In the genomic region with DNA sequence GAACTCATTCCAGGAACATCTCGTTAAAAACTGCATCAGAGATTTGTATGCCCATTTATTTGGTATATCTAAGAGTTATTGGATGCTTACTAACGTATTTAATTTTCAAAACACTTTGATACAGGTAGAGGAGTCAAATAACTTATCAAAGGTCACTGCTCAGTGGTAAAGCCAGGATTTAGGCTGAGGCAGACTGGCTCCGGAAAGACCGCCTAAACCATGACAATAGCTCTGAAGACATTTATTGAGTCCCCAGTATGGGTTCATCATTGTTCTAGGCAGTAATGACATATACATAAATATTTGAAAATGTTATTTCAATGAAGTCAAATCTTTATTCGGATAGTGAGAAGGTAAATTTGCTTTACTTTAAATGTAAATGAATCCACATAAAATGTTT, we compare ENCODE assay signal across 15 cellular contexts. TPM values are rescaled to one million over a fixed set of nuclear protein-coding genes. Genes with fewer than 3 reads are reported as not detected.
A peak's percentile ranks its signal among the peaks of the same experiment; 100 is the strongest.
DNase-seq lines count a peak whose midpoint lies in the region; ATAC-seq lines count a peak whose summit lies in the region.
"Had no signal": no experiment of that assay in that cellular context is flagged by ENCODE, and none has a peak within 500 bp of the region (broad histone marks: within the 10 kb centered on the region; RNA-seq: fewer than 3 reads in every experiment).

No MANE protein-coding gene starts in this region.

- H3K27ac ChIP-seq in HUES64 (ENCODE audit: low read depth, low read length): peak overlapping the region; percentile 43; the same call in 1 of the 2 replicates
- H3K27ac ChIP-seq: 22Rv1 had no signal

- WGBS in HUES64: 37% methylated on average over 4 of the region's 5 CpGs

- H3K27me3 ChIP-seq in HUES64 (ENCODE audit: insufficient read depth, low read length): peaks cover 8% of the 10 kb centered on the region; the same call in 1 of the 2 replicates
- H3K27me3 ChIP-seq: tibial nerve had no signal

- peaks cover 23% of the 10 kb centered on the region for H3K36me3 Mint-ChIP-seq in activated naive CD8-positive, alpha-beta T cell treated with anti-CD3 and anti-CD28 coated beads, Interleukin-2, amount 50 U/mL, for 24 hours (ENCODE audit: low read depth)
- peaks cover 6 to 12% (median 8%) of the 10 kb centered on the region in 3 donors for H3K36me3 Mint-ChIP-seq in naive thymus-derived CD8-positive, alpha-beta T cell

- peak overlapping the region; percentile 71; the same call in 1 of the 2 replicates for H3K9ac ChIP-seq in HUES64 (ENCODE audit: low read depth, low read length)

- H3K27me3 Mint-ChIP-seq in activated naive CD8-positive, alpha-beta T cell treated with anti-CD3 and anti-CD28 coated beads, Interleukin-2, amount 50 U/mL, for 24 hours: no peaks in the 10 kb centered on the region
- peaks cover 0 to 3% (median 0%) of the 10 kb centered on the region in 5 donors for H3K27me3 Mint-ChIP-seq in naive thymus-derived CD8-positive, alpha-beta T cell

- no peaks in the 10 kb centered on the region for H3K9me3 Mint-ChIP-seq in activated naive CD8-positive, alpha-beta T cell treated with anti-CD3 and anti-CD28 coated beads, Interleukin-2, amount 50 U/mL, for 24 hours
- H3K9me3 Mint-ChIP-seq in naive thymus-derived CD8-positive, alpha-beta T cell: peaks cover 0 to 3% (median 0%) of the 10 kb centered on the region in 9 donors

- no peaks in the 10 kb centered on the region for H3K9me3 ChIP-seq in HUES64 (ENCODE audit: insufficient read depth, low read depth, low read length)
- H3K9me3 ChIP-seq: tibial nerve had no signal

- H3K4me3 ChIP-seq in HUES64 (ENCODE audit: low read length): peak overlapping the region; percentile 90

- peaks cover 72% of the 10 kb centered on the region for H3K4me1 Mint-ChIP-seq in activated naive CD8-positive, alpha-beta T cell treated with anti-CD3 and anti-CD28 coated beads, Interleukin-2, amount 50 U/mL, for 24 hours
- peaks cover 38 to 72% (median 55%) of the 10 kb centered on the region in 4 donors for H3K4me1 Mint-ChIP-seq in naive thymus-derived CD8-positive, alpha-beta T cell

- H3K36me3 ChIP-seq in HUES64 (ENCODE audit: insufficient read depth, low read length): no peaks in the 10 kb centered on the region
- H3K36me3 ChIP-seq: tibial nerve had no signal

- H3K27ac Mint-ChIP-seq in activated naive CD8-positive, alpha-beta T cell treated with anti-CD3 and anti-CD28 coated beads, Interleukin-2, amount 50 U/mL, for 24 hours: peak overlapping the region; percentile 44
- peak overlapping the region; percentile 89 to 100 (median 98) for H3K27ac Mint-ChIP-seq in naive thymus-derived CD8-positive, alpha-beta T cell

- peaks cover 33% of the 10 kb centered on the region for H3K4me1 ChIP-seq in HUES64 (ENCODE audit: insufficient read depth, low read length)

- H3K4me3 Mint-ChIP-seq in activated naive CD8-positive, alpha-beta T cell treated with anti-CD3 and anti-CD28 coated beads, Interleukin-2, amount 50 U/mL, for 24 hours: peak overlapping the region; percentile 98
- peak overlapping the region; percentile 91 to 100 (median 98) for H3K4me3 Mint-ChIP-seq in naive thymus-derived CD8-positive, alpha-beta T cell

- DNase-seq in DMS53 (lab: John Stamatoyannopoulos, UW) (peak; percentile 48), DMS53 treated with DMSO at 0.1 percent for 48 hours (lab: John Stamatoyannopoulos, UW; ENCODE audit: unreplicated experiment) (no peak), posterior cingulate gyrus (no peak)
- DNase-seq in activated naive CD8-positive, alpha-beta T cell treated with anti-CD3 and anti-CD28 coated beads, Interleukin-2, amount 50 U/mL, for 24 hours: no peak
- no peak for DNase-seq in naive thymus-derived CD8-positive, alpha-beta T cell
- DNase-seq: central memory CD4-positive, alpha-beta T cell; Karpas-422; NCI-H1694 treated with DMSO at 0.1 percent for 48 hours; NCI-H526 treated with DMSO at 0.1 percent for 48 hours had no signal

- POLR2A ChIA-PET in naive thymus-derived CD8-positive, alpha-beta T cell (lab: Charles Lee): interaction anchor here (0.7 to 8.3 kb wide), 9 partner anchors 13 to 411 kb away, joined by 3 to 223 read pairs (median 4); a partner anchor contains a TSS

- intact Hi-C loops in posterior cingulate gyrus (cut with DNase I): no loop called here

- no peak for ATAC-seq in activated naive CD8-positive, alpha-beta T cell treated with anti-CD3 and anti-CD28 coated beads, Interleukin-2, amount 50 U/mL, for 24 hours
- ATAC-seq in naive thymus-derived CD8-positive, alpha-beta T cell: no peak
- ATAC-seq in GM18502 (IDR thresholded peaks at IDR 0.05; ENCODE audit: poor library complexity, unreplicated experiment): no peak
- ATAC-seq in HG02763 (IDR thresholded peaks at IDR 0.05; ENCODE audit: unreplicated experiment): no peak

RNA-seq across cellular contexts. Expression of a gene that starts 30.3 kb away (rescaled TPM):
- 57.6 TPM for polyA plus RNA-seq in HUES64 (2013, experiment 1 of 2)
- polyA plus RNA-seq in HUES64 (2013, experiment 2 of 2): 78.7 TPM
- total RNA-seq in naive thymus-derived CD8-positive, alpha-beta T cell: 100 to 1,000 TPM in 1 of 2 experiments, 10 to 100 TPM in 1; 93.8 to 106 TPM
- polyA plus RNA-seq in naive thymus-derived CD8-positive, alpha-beta T cell: 10 to 100 TPM; 59.5 to 66.5 (median 59.8) TPM

RNA-seq across cellular contexts. Expression of a gene that starts 30.5 kb away (rescaled TPM):
- 3.2 TPM for polyA plus RNA-seq in HUES64 (2013, experiment 1 of 2)
- 4.0 TPM for polyA plus RNA-seq in HUES64 (2013, experiment 2 of 2)
- 1 to 10 TPM in 1 of 2 experiments, under 1 TPM in 1; 0.71 to 1.3 TPM for total RNA-seq in naive thymus-derived CD8-positive, alpha-beta T cell
- 1 to 10 TPM in 2 of 3 donors, under 1 TPM in 1; 0.98 to 2.5 (median 1.7) TPM for polyA plus RNA-seq in naive thymus-derived CD8-positive, alpha-beta T cell

RNA-seq across cellular contexts. Expression of a gene that starts 41.0 kb away (rescaled TPM):
- polyA plus RNA-seq in HUES64 (2013, experiment 1 of 2): not detected
- polyA plus RNA-seq in HUES64 (2013, experiment 2 of 2): not detected
- not detected for total RNA-seq in naive thymus-derived CD8-positive, alpha-beta T cell
- under 1 TPM in 1 of 3 donors, not detected in 2; 0.07 TPM for polyA plus RNA-seq in naive thymus-derived CD8-positive, alpha-beta T cell
- total RNA-seq: osteocyte had no signal
